8 cellular contexts compared by ENCODE assay signal in genomic region chrX:65534450-65535292, GRCh38. TPM values are rescaled to one million over a fixed set of nuclear protein-coding genes. Genes with fewer than 3 reads are reported as not detected.
DNase-seq lines count a peak whose midpoint lies in the region; ATAC-seq, FAIRE-seq and TF ChIP-seq lines count a peak whose summit lies in the region.

TSS of gene LAS1L (minus strand) at chrX:65534787. CDS start at chrX:65534715, 72 bp downstream.

- H3K27ac Mint-ChIP-seq in activated naive CD8-positive, alpha-beta T cell treated with anti-CD3 and anti-CD28 coated beads, Interleukin-2, amount 10 ng/mL, durations not matched to agents 7 days and 5 days = peak within 1 kb of the TSS; percentile 99

- TF ChIP-seq POLR2A in GM10847 (IDR thresholded peaks at IDR 0.05; ENCODE audit: extremely low read depth, insufficient read length) = peak; percentile 71

- H3K9me3 ChIP-seq in SU-DHL-6 (ENCODE audit: insufficient read depth, low read length) (no peaks in the 10 kb centered on the region), pancreas (no peaks in the 10 kb centered on the region), tibial artery (no peaks in the 10 kb centered on the region)

- TF ChIP-seq CTCF in SU-DHL-6 (IDR thresholded peaks at IDR 0.05; ENCODE audit: insufficient read depth, low read length, poor library complexity, severe bottlenecking) (no peak), pancreas (IDR thresholded peaks at IDR 0.05) (no peak), tibial artery (IDR thresholded peaks at IDR 0.05) (no peak)

- POLR2A ChIA-PET in activated naive CD8-positive, alpha-beta T cell treated with anti-CD3 and anti-CD28 coated beads, Interleukin-2, amount 10 ng/mL, durations not matched to agents 7 days and 5 days (lab: Charles Lee) = interaction anchor here (0.8 to 0.9 kb wide), 2 partner anchors 164 to 1139 kb away, joined by 3 read pairs; partner anchors contain the start of gene MTMR8

- H3K36me3 ChIP-seq in SU-DHL-6 (ENCODE audit: low read length) = no peaks in the 10 kb centered on the region
- no peaks in the 10 kb centered on the region for H3K36me3 ChIP-seq in pancreas
- H3K36me3 ChIP-seq in tibial artery = peaks cover 0 to 16% (median 1%) of the 10 kb centered on the region in 3 donors

- no peaks in the 10 kb centered on the region for H3K9me2 ChIP-seq in SU-DHL-6 (replicated peaks; ENCODE audit: insufficient read depth, low read length)

- peak; percentile 100 for ATAC-seq in HG02678 (IDR thresholded peaks at IDR 0.05; ENCODE audit: unreplicated experiment)
- ATAC-seq in activated naive CD8-positive, alpha-beta T cell treated with anti-CD3 and anti-CD28 coated beads, Interleukin-2, amount 10 ng/mL, durations not matched to agents 7 days and 5 days (ENCODE audit: low read depth) = peak; percentile 100
- ATAC-seq in Right ventricle myocardium inferior = peak; percentile 100
- peak; percentile 99 to 100 (median 100) for ATAC-seq in pancreas

- DNase-seq in NCI-H128 (lab: John Stamatoyannopoulos, UW; ENCODE audit: unreplicated experiment) = peak; percentile 89
- DNase-seq in activated naive CD8-positive, alpha-beta T cell treated with anti-CD3 and anti-CD28 coated beads, Interleukin-2, amount 10 ng/mL, durations not matched to agents 7 days and 5 days = peak; percentile 85
- DNase-seq in Right ventricle myocardium inferior (ENCODE audit: missing footprints) = peak; percentile 94
- peak; percentile 86 to 93 (median 88) for DNase-seq in pancreas
- peak; percentile 91 to 95 for DNase-seq in tibial artery

- H3K4me3 Mint-ChIP-seq in activated naive CD8-positive, alpha-beta T cell treated with anti-CD3 and anti-CD28 coated beads, Interleukin-2, amount 10 ng/mL, durations not matched to agents 7 days and 5 days = peak within 1 kb of the TSS; percentile 100

- H3K27me3 ChIP-seq in SU-DHL-6 (ENCODE audit: low read length) = no peaks in the 10 kb centered on the region
- H3K27me3 ChIP-seq in pancreas = no peaks in the 10 kb centered on the region
- no peaks in the 10 kb centered on the region for H3K27me3 ChIP-seq in tibial artery

- intact Hi-C loops in Right ventricle myocardium inferior (cut with DNase I) = no loop called here
- intact Hi-C loops in pancreas (cut with DNase I) = no loop called here
- intact Hi-C loops in tibial artery (cut with DNase I; ENCODE audit: low total_unique reads) = no loop called here

- 2 to 30% methylated on average over 50 of the region's 50 CpGs for WGBS in pancreas, 2 donors

- peaks cover 2% of the 10 kb centered on the region for H3K36me3 Mint-ChIP-seq in activated naive CD8-positive, alpha-beta T cell treated with anti-CD3 and anti-CD28 coated beads, Interleukin-2, amount 10 ng/mL, durations not matched to agents 7 days and 5 days

- no peaks in the 10 kb centered on the region for H3F3A ChIP-seq in SU-DHL-6 (ENCODE audit: insufficient read depth)

- H3K27me3 Mint-ChIP-seq in activated naive CD8-positive, alpha-beta T cell treated with anti-CD3 and anti-CD28 coated beads, Interleukin-2, amount 10 ng/mL, durations not matched to agents 7 days and 5 days = no peaks in the 10 kb centered on the region

- H4K20me1 ChIP-seq in SU-DHL-6 (ENCODE audit: low read depth, low read length) = no peaks in the 10 kb centered on the region

- H3K4me1 ChIP-seq in pancreas (peaks cover 0 to 6% (median 0%) of the 10 kb centered on the region in 3 donors), tibial artery (peaks cover 0 to 16% (median 11%) of the 10 kb centered on the region in 4 donors)

- peak within 1 kb of the TSS; percentile 77 for H2AFZ ChIP-seq in SU-DHL-6 (ENCODE audit: low read depth, low read length, severe bottlenecking)

- H3K4me2 ChIP-seq in SU-DHL-6 (ENCODE audit: low read depth, low read length, poor library complexity, severe bottlenecking) = peak within 1 kb of the TSS; percentile 78

- H3K9me3 Mint-ChIP-seq in activated naive CD8-positive, alpha-beta T cell treated with anti-CD3 and anti-CD28 coated beads, Interleukin-2, amount 10 ng/mL, durations not matched to agents 7 days and 5 days = no peaks in the 10 kb centered on the region

- H3K27ac ChIP-seq in SU-DHL-6 (ENCODE audit: low read depth, low read length) (peak within 1 kb of the TSS; percentile 48; the same call in 1 of the 2 replicates), pancreas (peak within 1 kb of the TSS in 1 of 4 donors; percentile 20), tibial artery (peak within 1 kb of the TSS; percentile 67 to 74)

- H3K4me3 ChIP-seq in SU-DHL-6 (ENCODE audit: insufficient read depth, low read length, poor library complexity, severe bottlenecking) (peak within 1 kb of the TSS; percentile 85), pancreas (peak within 1 kb of the TSS; percentile 33 to 70 (median 44)), tibial artery (peak within 1 kb of the TSS; percentile 67 to 75)

- H3K4me1 Mint-ChIP-seq in activated naive CD8-positive, alpha-beta T cell treated with anti-CD3 and anti-CD28 coated beads, Interleukin-2, amount 10 ng/mL, durations not matched to agents 7 days and 5 days = peaks cover 8% of the 10 kb centered on the region

- H3K79me2 ChIP-seq in SU-DHL-6 (ENCODE audit: insufficient read depth, low read length) = peaks cover 28% of the 10 kb centered on the region

- peak; percentile 98 for FAIRE-seq in pancreas (lab: Jason Lieb, UNC)

- peak within 1 kb of the TSS; percentile 80 for H3K9ac ChIP-seq in SU-DHL-6 (ENCODE audit: low read length)

RNA-seq across cellular contexts. Expression of gene LAS1L, which starts in this region (rescaled TPM):
- total RNA-seq in activated naive CD8-positive, alpha-beta T cell treated with anti-CD3 and anti-CD28 coated beads, Interleukin-2, amount 10 ng/mL, durations not matched to agents 7 days and 5 days = 10 to 100 TPM; 41.1 to 42.7 TPM
- 12.4 TPM for total RNA-seq in Right ventricle myocardium inferior
- 10 to 100 TPM; 10.5 to 15.1 (median 13.9) TPM for total RNA-seq in pancreas
- 10 to 100 TPM; 17.7 to 26.9 TPM for polyA plus RNA-seq in pancreas
